20 cellular contexts compared by ENCODE assay signal in genomic region chr14:65153101-65153500, GRCh38. TPM values are rescaled to one million over a fixed set of nuclear protein-coding genes. Genes with fewer than 3 reads are reported as not detected.
DNase-seq lines count a peak whose midpoint lies in the region; TF ChIP-seq lines count a peak whose summit lies in the region.
"Had no signal": no experiment of that assay in that cellular context is flagged by ENCODE, and none has a peak within 500 bp of the region (broad histone marks: within the 10 kb centered on the region; RNA-seq: fewer than 3 reads in every experiment).

No MANE protein-coding gene starts in this region.

- no peak overlapping the region for H3K4me2 ChIP-seq in MM.1S (ENCODE audit: low read depth, low read length)

- H3K36me3 ChIP-seq in adipocyte (ENCODE audit: control insufficient read depth, insufficient read depth, low read length, severe bottlenecking) (no peaks in the 10 kb centered on the region), ovary (no peaks in the 10 kb centered on the region), MM.1S (replicated peaks; ENCODE audit: insufficient read depth, low read length) (no peaks in the 10 kb centered on the region)
- H3K36me3 ChIP-seq: ascending aorta, upper lobe of right lung had no signal

- DNase-seq in DMS 273 (lab: John Stamatoyannopoulos, UW; ENCODE audit: unreplicated experiment) (peak; percentile 95), NCI-H2171 (lab: John Stamatoyannopoulos, UW) (peak; percentile 61), adipocyte (ENCODE audit: low read depth) (no peak), ovary (peak; percentile 39 to 64 (median 46)), MM.1S (no peak), medulla oblongata (ENCODE audit: extremely low spot score) (no peak)
- no peak for DNase-seq in stimulated activated CD4-positive, alpha-beta T cell treated with anti-CD3 and anti-CD28 coated beads, Interleukin-2, amount 100 ng/mL, for 48 hours
- no peak for DNase-seq in NK-92 treated with Interleukin-12 subunit alpha and Interleukin-12 subunit beta, amount 100 ng/mL, for 24 hours (lab: John Stamatoyannopoulos, UW)
- DNase-seq: activated B cell treated with CpG ODN at 0.5 μM for 24 hours; activated CD8-positive, alpha-beta memory T cell treated with anti-CD3 and anti-CD28 coated beads, Interleukin-2, amount 50 U/mL, for 4 hours; kidney; NCI-H1417; NCI-H2107; NCI-H748 treated with DMSO at 0.1 percent for 48 hours; psoas muscle; stimulated activated CD4-positive, alpha-beta T cell treated with anti-CD3 and anti-CD28 coated beads, Interleukin-1b, Interleukin-23, amount 100 ng/mL, for 48 hours; upper lobe of right lung had no signal

- no peak for TF ChIP-seq CTCF in ovary (IDR thresholded peaks at IDR 0.05)
- no peak for TF ChIP-seq CTCF in MM.1S (IDR thresholded peaks at IDR 0.05; ENCODE audit: low read length)

- intact Hi-C loops in ovary (cut with DNase I): loop anchor here in 1 of 4 donors (5.0 to 10.0 kb wide), 2 partner anchors 51 to 168 kb away; partner anchors contain the start of genes FNTB and MAX

- H3K9ac ChIP-seq in adipocyte (ENCODE audit: low read length) (peak overlapping the region; percentile 30), MM.1S (ENCODE audit: low read length) (no peak overlapping the region)

- 10 to 36% (median 11%) methylated on average over 11 of the region's 11 CpGs for WGBS in ovary, 3 donors

- no peaks in the 10 kb centered on the region for H3F3A ChIP-seq in MM.1S (ENCODE audit: insufficient read depth, low read length)

- H4K20me1 ChIP-seq in MM.1S (ENCODE audit: insufficient read depth, low read length): no peaks in the 10 kb centered on the region

- H3K27ac ChIP-seq in ovary: peak overlapping the region in 1 of 2 donors; percentile 41
- H3K27ac ChIP-seq in MM.1S (ENCODE audit: low read length): no peak overlapping the region
- H3K27ac ChIP-seq: ascending aorta, psoas muscle, skin epidermis, upper lobe of right lung had no signal

- H3K4me1 ChIP-seq in adipocyte (ENCODE audit: control insufficient read depth, insufficient read depth, low read length): peaks cover 16% of the 10 kb centered on the region
- peaks cover 4% of the 10 kb centered on the region for H3K4me1 ChIP-seq in ovary (ENCODE audit: insufficient read depth)
- 0 out of 2 replicates have a peak, but pooled peaks cover 5% of the 10 kb centered on the region for H3K4me1 ChIP-seq in MM.1S (ENCODE audit: low read length)

- TF ChIP-seq EP300 in ovary (IDR thresholded peaks at IDR 0.05): no peak

- H3K9me2 ChIP-seq in MM.1S (replicated peaks; ENCODE audit: insufficient read depth, low read length): no peaks in the 10 kb centered on the region

- H3K27me3 ChIP-seq in adipocyte (replicated peaks; ENCODE audit: control insufficient read depth, insufficient read depth, low read length): no peaks in the 10 kb centered on the region
- no peaks in the 10 kb centered on the region for H3K27me3 ChIP-seq in ovary
- H3K27me3 ChIP-seq in MM.1S (replicated peaks; ENCODE audit: insufficient read depth, low read length): peaks cover 21% of the 10 kb centered on the region
- H3K27me3 ChIP-seq: ascending aorta, dorsolateral prefrontal cortex, upper lobe of right lung had no signal

- H3K9me3 ChIP-seq in adipocyte (ENCODE audit: control insufficient read depth, low read length) (no peaks in the 10 kb centered on the region), ovary (no peaks in the 10 kb centered on the region), MM.1S (replicated peaks; ENCODE audit: insufficient read depth, low read length) (no peaks in the 10 kb centered on the region)
- H3K9me3 ChIP-seq: ascending aorta, psoas muscle, upper lobe of right lung had no signal

- H3K79me2 ChIP-seq in MM.1S (ENCODE audit: low read length): no peaks in the 10 kb centered on the region

- no peak overlapping the region for H2AFZ ChIP-seq in MM.1S (ENCODE audit: low read length)

- no peak for TF ChIP-seq POLR2A in ovary (IDR thresholded peaks at IDR 0.05)

- H3K4me3 ChIP-seq in adipocyte (ENCODE audit: low read length) (no peak overlapping the region), ovary (no peak overlapping the region), MM.1S (ENCODE audit: low read length) (no peak overlapping the region)
- H3K4me3 ChIP-seq: ascending aorta, dorsolateral prefrontal cortex, psoas muscle, skin epidermis, upper lobe of right lung had no signal

RNA-seq across cellular contexts. Expression of gene MAX, which starts 50.8 kb away (rescaled TPM):
- total RNA-seq in ovary: 100 to 1,000 TPM in 5 of 7 donors, 10 to 100 TPM in 2; 48.4 to 168 (median 109) TPM
- polyA plus RNA-seq in ovary: 100 to 1,000 TPM in 1 of 2 donors, 10 to 100 TPM in 1; 64.1 to 111 TPM

Comparison
In these comparisons a context has a peak if more than half of its experiments do, and no peak if none do; other contexts are left out.
1. DNase-seq: peak in DMS 273 (single experiment), NCI-H2171 (single experiment) and ovary (5 of 5); none in adipocyte (single experiment), stimulated activated CD4-positive, alpha-beta T cell treated with anti-CD3 and anti-CD28 coated beads, Interleukin-2, amount 100 ng/mL, for 48 hours (0 of 2), MM.1S (single experiment), NK-92 treated with Interleukin-12 subunit alpha and Interleukin-12 subunit beta, amount 100 ng/mL, for 24 hours (single experiment) and medulla oblongata (single experiment).